29 cellular contexts compared by ENCODE assay signal in the genomic region with DNA sequence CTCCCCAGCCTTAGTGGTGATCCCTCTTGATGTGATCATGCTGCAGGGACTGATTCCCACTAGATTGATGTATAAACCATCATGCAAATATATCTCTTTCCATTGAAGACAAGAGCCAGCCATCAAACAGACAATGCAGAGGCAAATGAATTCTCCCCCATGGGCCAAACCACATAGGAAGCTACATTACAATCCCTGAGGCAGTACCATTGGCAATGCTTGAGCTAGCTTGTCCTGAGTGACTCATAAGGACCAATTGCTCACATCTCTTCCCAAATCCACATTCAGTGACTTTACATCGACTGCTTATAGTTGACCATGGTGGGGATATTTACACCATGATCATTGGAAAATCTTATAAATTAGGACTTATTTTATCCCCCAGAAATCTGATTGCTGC.
"Had no signal": no experiment of that assay in that cellular context is flagged by ENCODE, and none has a peak within 500 bp of the region (broad histone marks: within the 10 kb centered on the region; RNA-seq: fewer than 3 reads in every experiment).

No MANE protein-coding gene starts in this region.

- H3K36me3 Mint-ChIP-seq: naive B cell; stimulated activated memory B cell treated with anti-CD40 and anti-IgM and Interleukin-4, amounts not matched to agents 10 μg/mL and 1 μg/mL and 100 μg/mL, for 72 hours had no signal

- H3K27ac ChIP-seq: esophagus squamous epithelium, heart right ventricle, left ventricle myocardium inferior, lower lobe of right lung, pancreas, right lobe of liver, spleen, testis, tibial nerve, upper lobe of right lung, vagina had no signal

- H3K27me3 ChIP-seq: esophagus squamous epithelium, pancreas, right lobe of liver, testis, tibial nerve, upper lobe of right lung, vagina had no signal

- H3K4me3 Mint-ChIP-seq: dendritic cell treated with granulocyte-macrophage colony-stimulating factor and Interleukin-4, amounts not matched to agents 40 ng/mL and 50 ng/mL, for 4 days; effector memory CD8-positive, alpha-beta T cell; naive B cell; nephron; stimulated activated memory B cell treated with anti-CD40 and anti-IgM and Interleukin-4, amounts not matched to agents 10 μg/mL and 1 μg/mL and 100 μg/mL, for 72 hours; stimulated activated naive CD8-positive, alpha-beta T cell treated with anti-CD3 and anti-CD28 coated beads, Interleukin-15, amount 100 ng/mL, for 72 hours had no signal

- H3K4me3 ChIP-seq: esophagus squamous epithelium, heart right ventricle, left ventricle myocardium inferior, lower lobe of right lung, pancreas, right lobe of liver, spleen, testis, tibial nerve, upper lobe of right lung, vagina had no signal

- H3K36me3 ChIP-seq: esophagus squamous epithelium, heart right ventricle, left ventricle myocardium inferior, lower lobe of right lung, pancreas, right lobe of liver, spleen, tibial nerve, upper lobe of right lung, vagina had no signal

- H3K27me3 Mint-ChIP-seq: dendritic cell treated with granulocyte-macrophage colony-stimulating factor and Interleukin-4, amounts not matched to agents 40 ng/mL and 50 ng/mL, for 4 days; effector memory CD8-positive, alpha-beta T cell; progenitor cell of endocrine pancreas had no signal

- H3K4me1 Mint-ChIP-seq: naive B cell; nephron; stimulated activated memory B cell treated with anti-CD40 and anti-IgM and Interleukin-4, amounts not matched to agents 10 μg/mL and 1 μg/mL and 100 μg/mL, for 72 hours; stimulated activated naive CD8-positive, alpha-beta T cell treated with anti-CD3 and anti-CD28 coated beads, Interleukin-15, amount 100 ng/mL, for 72 hours had no signal

- DNase-seq: effector memory CD8-positive, alpha-beta T cell; esophagus squamous epithelium; heart right ventricle; hypothalamus; islet precursor cell; left cardiac atrium; left ventricle myocardium inferior; lower lobe of right lung; mesenchymal stem cell; naive B cell; occipital lobe; pancreas; retina; right lobe of liver; spleen; stimulated activated CD4-positive, alpha-beta T cell treated with anti-CD3 and anti-CD28 coated beads, Interleukin-15, amount 100 ng/mL, for 24 hours; stimulated activated CD4-positive, alpha-beta T cell treated with anti-CD3 and anti-CD28 coated beads, Interleukin-1b, Interleukin-23, amount 100 ng/mL, for 48 hours; stimulated activated CD4-positive, alpha-beta T cell treated with anti-CD3 and anti-CD28 coated beads, Interleukin-4, amount 100 ng/mL, for 24 hours; stimulated activated naive CD8-positive, alpha-beta T cell treated with anti-CD3 and anti-CD28 coated beads, Interleukin-15, amount 100 ng/mL, for 72 hours; testis; upper lobe of right lung had no signal

- H3K4me1 ChIP-seq: esophagus squamous epithelium, heart right ventricle, left ventricle myocardium inferior, lower lobe of right lung, pancreas, right lobe of liver, spleen, testis, tibial nerve, upper lobe of right lung, vagina had no signal

- ATAC-seq: effector memory CD8-positive, alpha-beta T cell; heart right ventricle; left cardiac atrium; lower lobe of right lung; pancreas; right lobe of liver; stimulated activated memory B cell treated with anti-CD40 and anti-IgM and Interleukin-4, amounts not matched to agents 10 μg/mL and 1 μg/mL and 100 μg/mL, for 72 hours; stimulated activated naive CD8-positive, alpha-beta T cell treated with anti-CD3 and anti-CD28 coated beads, Interleukin-15, amount 100 ng/mL, for 72 hours; upper lobe of right lung had no signal

- H3K27ac Mint-ChIP-seq: dendritic cell treated with granulocyte-macrophage colony-stimulating factor and Interleukin-4, amounts not matched to agents 40 ng/mL and 50 ng/mL, for 4 days; effector memory CD8-positive, alpha-beta T cell; nephron; progenitor cell of endocrine pancreas; stimulated activated memory B cell treated with anti-CD40 and anti-IgM and Interleukin-4, amounts not matched to agents 10 μg/mL and 1 μg/mL and 100 μg/mL, for 72 hours; stimulated activated naive CD8-positive, alpha-beta T cell treated with anti-CD3 and anti-CD28 coated beads, Interleukin-15, amount 100 ng/mL, for 72 hours had no signal

- FAIRE-seq: colon, frontal cortex, pancreas had no signal

- H3K9me3 ChIP-seq: esophagus squamous epithelium, heart right ventricle, left ventricle myocardium inferior, lower lobe of right lung, pancreas, right lobe of liver, testis, upper lobe of right lung, vagina had no signal
